Comparison of ENCODE assay signal across 21 cellular contexts in genomic region chr7:125119559-125120115, GRCh38.
"Had no signal": no experiment of that assay in that cellular context is flagged by ENCODE, and none has a peak within 500 bp of the region (broad histone marks: within the 10 kb centered on the region; RNA-seq: fewer than 3 reads in every experiment).

No MANE protein-coding gene starts in this region.

- H3K4me3 ChIP-seq: colonic mucosa, gastroesophageal sphincter, heart left ventricle, spleen, tibial artery had no signal

- H3K9me3 ChIP-seq: colonic mucosa, gastroesophageal sphincter, tibial artery had no signal

- DNase-seq: activated CD4-positive, alpha-beta T cell treated with anti-CD3 and anti-CD28 coated beads for 48 hours; activated CD4-positive, CD25-positive, alpha-beta regulatory T cell; activated CD8-positive, alpha-beta T cell treated with anti-CD3 and anti-CD28 coated beads for 36 hours; activated naive CD4-positive, alpha-beta T cell treated with Interleukin-2 at 50 U/mL for 16 hours; activated naive CD8-positive, alpha-beta T cell treated with anti-CD3 and anti-CD28 coated beads, Interleukin-2, amount 10 ng/mL, durations not matched to agents 7 days and 5 days; activated T-cell treated with anti-CD3 and anti-CD28 coated beads, Interleukin-2, amount 50 U/mL, for 24 hours; amygdala; caudate nucleus; colonic mucosa; heart left ventricle; immature natural killer cell; nephron progenitor cell; nucleus accumbens; spleen; stimulated activated naive CD8-positive, alpha-beta T cell treated with anti-CD3 and anti-CD28 coated beads, Interleukin-15, Interleukin-2, amounts not matched to agents 100 U/mL and 50 U/mL, for 24 hours; substantia nigra; T-helper 1 cell; T-helper 9 cell; tibial artery had no signal

- H3K4me1 ChIP-seq: colonic mucosa, gastroesophageal sphincter, heart left ventricle, spleen, tibial artery had no signal

- H3K27me3 ChIP-seq: colonic mucosa, gastroesophageal sphincter, heart left ventricle, spleen, tibial artery had no signal

- H3K36me3 ChIP-seq: colonic mucosa, gastroesophageal sphincter, heart left ventricle, spleen, tibial artery had no signal

- ATAC-seq: activated CD8-positive, alpha-beta T cell treated with anti-CD3 and anti-CD28 coated beads for 36 hours; gastroesophageal sphincter; heart left ventricle; left lobe of liver; stimulated activated naive CD8-positive, alpha-beta T cell treated with anti-CD3 and anti-CD28 coated beads, Interleukin-15, Interleukin-2, amounts not matched to agents 100 U/mL and 50 U/mL, for 24 hours had no signal

- H3K27ac ChIP-seq: colonic mucosa, gastroesophageal sphincter, heart left ventricle, spleen, tibial artery had no signal
